Comparison of ENCODE assay signal across 18 cellular contexts in the genomic region with DNA sequence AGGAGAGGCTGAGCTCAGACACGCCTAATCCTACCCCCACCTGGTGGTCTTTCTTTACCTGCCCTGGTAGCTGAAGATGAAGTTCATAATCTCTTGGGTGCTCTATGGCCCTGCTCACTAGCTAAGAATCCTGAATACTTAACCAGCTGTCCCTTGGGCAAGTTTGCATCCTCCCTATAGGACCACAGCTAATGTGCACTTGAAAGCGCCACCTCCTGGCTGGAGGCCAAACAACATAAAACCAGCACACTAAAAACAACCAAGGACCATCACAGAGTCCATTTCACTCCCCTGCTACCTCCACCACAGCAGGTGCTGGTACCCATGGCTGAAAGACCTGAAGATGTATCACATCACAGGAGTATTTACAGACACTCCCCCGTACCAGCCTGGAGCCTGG.
DNase-seq lines count a peak whose midpoint lies in the region; ATAC-seq, FAIRE-seq and TF ChIP-seq lines count a peak whose summit lies in the region.
"Had no signal": no experiment of that assay in that cellular context is flagged by ENCODE, and none has a peak within 500 bp of the region (broad histone marks: within the 10 kb centered on the region; RNA-seq: fewer than 3 reads in every experiment).

No MANE protein-coding gene starts in this region.

- H4K20me1 ChIP-seq in HepG2 (ENCODE audit: insufficient read depth, low read length) = no peaks in the 10 kb centered on the region
- H4K20me1 ChIP-seq: BLaER1 treated with 17β-estradiol and CSF1 and Interleukin-3, amounts not matched to agents 10 nM and 100 nM had no signal

- no peaks in the 10 kb centered on the region for H3K79me2 ChIP-seq in HepG2 (ENCODE audit: insufficient read depth, low read length)

- intact Hi-C loops in HepG2 (cut with micrococcal nuclease; ENCODE audit: unreplicated experiment) (no loop called here), right lobe of liver (cut with DNase I) (no loop called here), heart right ventricle (cut with DNase I) (no loop called here)

- no peaks in the 10 kb centered on the region for H3K36me3 ChIP-seq in HepG2 (replicated peaks in 1 of 2; ENCODE audit: control insufficient read depth in 1 of 2, insufficient read depth in 2 of 2, low read length in 2 of 2)
- no peaks in the 10 kb centered on the region for H3K36me3 ChIP-seq in right lobe of liver
- H3K36me3 ChIP-seq in WERI-Rb-1 = no peaks in the 10 kb centered on the region
- no peaks in the 10 kb centered on the region for H3K36me3 ChIP-seq in heart right ventricle
- H3K36me3 ChIP-seq: BLaER1 treated with 17β-estradiol and CSF1 and Interleukin-3, amounts not matched to agents 10 nM and 100 nM had no signal

- POLR2A ChIA-PET in HepG2 (lab: Yijun Ruan, JAX) = no interaction called here

- H3K27me3 ChIP-seq in HepG2 (ENCODE audit: control insufficient read depth in 1 of 2, insufficient read depth in 2 of 2, low read length in 2 of 2) = no peaks in the 10 kb centered on the region
- H3K27me3 ChIP-seq in right lobe of liver = no peaks in the 10 kb centered on the region
- peaks cover 27% of the 10 kb centered on the region for H3K27me3 ChIP-seq in WERI-Rb-1 (ENCODE audit: insufficient read depth, low read depth, severe bottlenecking)
- no peaks in the 10 kb centered on the region for H3K27me3 ChIP-seq in heart right ventricle
- H3K27me3 ChIP-seq: BLaER1 treated with 17β-estradiol and CSF1 and Interleukin-3, amounts not matched to agents 10 nM and 100 nM had no signal

- no peak overlapping the region for H3K27ac Mint-ChIP-seq in progenitor cell of endocrine pancreas
- H3K27ac Mint-ChIP-seq: nephron progenitor cell had no signal

- CTCF ChIA-PET in HepG2 (lab: Yijun Ruan, JAX; ENCODE audit: low intra/inter-chr PET ratio, low total read pairs) = interaction anchor here (0.8 kb wide), 1 partner anchor 425 kb away, joined by 3 read pairs; no protein-coding TSS in a partner anchor

- no peaks in the 10 kb centered on the region for H3K4me1 Mint-ChIP-seq in progenitor cell of endocrine pancreas (ENCODE audit: low read depth)
- H3K4me1 Mint-ChIP-seq: nephron progenitor cell had no signal

- no peak for TF ChIP-seq EP300 in HepG2 (IDR thresholded peaks at IDR 0.05; ENCODE audit: low read depth in 2 of 2, low read length in 2 of 2)
- TF ChIP-seq EP300 in HepG2 (CRISPR knock-in tag; IDR thresholded peaks at IDR 0.05; ENCODE audit: borderline replicate concordance) = no peak

- H3K4me3 ChIP-seq in HepG2 (replicated peaks in 1 of 3; ENCODE audit: insufficient read depth in 1 of 3, low read depth in 2 of 3, low read length in 3 of 3) (no peak overlapping the region), right lobe of liver (no peak overlapping the region), WERI-Rb-1 (ENCODE audit: low read depth, low read length) (no peak overlapping the region), heart right ventricle (no peak overlapping the region)
- H3K4me3 ChIP-seq: BLaER1 treated with 17β-estradiol and CSF1 and Interleukin-3, amounts not matched to agents 10 nM and 100 nM; lung had no signal

- H2AFZ ChIP-seq in HepG2 (ENCODE audit: low read length) = no peak overlapping the region

- H3K9me3 Mint-ChIP-seq in progenitor cell of endocrine pancreas (ENCODE audit: low read depth) = peaks cover 37% of the 10 kb centered on the region

- no peak for DNase-seq in HepG2 (ENCODE audit: low spot score)
- DNase-seq in right lobe of liver = no peak
- no peak for DNase-seq in GM18507 (ENCODE audit: extremely low spot score, insufficient read length, low read depth)
- peak; percentile 26 for DNase-seq in WERI-Rb-1
- no peak for DNase-seq in progenitor cell of endocrine pancreas (ENCODE audit: low spot score, unreplicated experiment)
- no peak for DNase-seq in heart right ventricle
- DNase-seq in SK-N-DZ (ENCODE audit: low spot score) = no peak
- DNase-seq in NCI-H2081 (lab: John Stamatoyannopoulos, UW) = no peak
- DNase-seq: activated T-cell treated with anti-CD3 and anti-CD28 coated beads, Interleukin-2, amount 50 U/mL, for 1 hour; GF-D8; NCI-H1436; NCI-H524 treated with DMSO at 0.1 percent for 48 hours; nephron progenitor cell; substantia nigra had no signal

- no TSS peak for BruUV-seq in HepG2 (replicated peaks; lab: Mats Ljungman, UMichigan)

- ATAC-seq in HepG2 (no peak), right lobe of liver (no peak), heart right ventricle (no peak)
- ATAC-seq: sciatic nerve had no signal

- no peak for TF ChIP-seq RAD21 in HepG2 (CRISPR knock-in tag; IDR thresholded peaks at IDR 0.05)

- H3K27ac ChIP-seq in HepG2 (ENCODE audit: extremely low read length, insufficient read depth, low read length) = no peak overlapping the region
- no peak overlapping the region for H3K27ac ChIP-seq in right lobe of liver
- H3K27ac ChIP-seq in WERI-Rb-1 = no peak overlapping the region
- H3K27ac ChIP-seq in heart right ventricle = no peak overlapping the region
- H3K27ac ChIP-seq: BLaER1 treated with 17β-estradiol and CSF1 and Interleukin-3, amounts not matched to agents 10 nM and 100 nM had no signal

- WGBS in HepG2 (ENCODE audit: low lambda C conversion rate) = 23% methylated on average over 3 of the region's 3 CpGs
- WGBS in right lobe of liver (ENCODE audit: insufficient coverage, low coverage, low lambda C conversion rate, missing lambda C conversion rate) = 73% methylated on average over 2 of the region's 3 CpGs
- 86 to 87% methylated on average over 3 of the region's 3 CpGs for WGBS in heart right ventricle, 2 donors

- no peak for FAIRE-seq in HepG2 (lab: Jason Lieb, UNC)
- peak; percentile 21 for FAIRE-seq in GM18507 (lab: Jason Lieb, UNC)
- FAIRE-seq: colon had no signal

- H3K36me3 Mint-ChIP-seq in progenitor cell of endocrine pancreas (ENCODE audit: insufficient read depth) = no peaks in the 10 kb centered on the region

- no peak overlapping the region for H3K4me3 Mint-ChIP-seq in progenitor cell of endocrine pancreas (ENCODE audit: low read depth)
- H3K4me3 Mint-ChIP-seq: nephron progenitor cell had no signal

- no peak for TF ChIP-seq POLR2A in HepG2 (IDR thresholded peaks at IDR 0.05; ENCODE audit: insufficient read depth in 1 of 2, low read depth in 2 of 2, low read length in 2 of 2)
- no peak for TF ChIP-seq POLR2A in right lobe of liver (IDR thresholded peaks at IDR 0.05)

- H3K9me3 ChIP-seq in HepG2 (ENCODE audit: low read length) (peaks cover 60% of the 10 kb centered on the region), right lobe of liver (peaks cover 0 to 4% (median 0%) of the 10 kb centered on the region in 4 donors), WERI-Rb-1 (ENCODE audit: severe bottlenecking) (no peaks in the 10 kb centered on the region), heart right ventricle (peaks cover 0 to 44% (median 17%) of the 10 kb centered on the region in 11 donors)

- H3K9ac ChIP-seq in HepG2 (ENCODE audit: insufficient read depth, low read depth, low read length) = no peak overlapping the region
- H3K9ac ChIP-seq: BLaER1 treated with 17β-estradiol and CSF1 and Interleukin-3, amounts not matched to agents 10 nM and 100 nM had no signal

- H3K4me1 ChIP-seq in HepG2 (ENCODE audit: insufficient read depth, low read length) (no peaks in the 10 kb centered on the region), right lobe of liver (no peaks in the 10 kb centered on the region), heart right ventricle (no peaks in the 10 kb centered on the region)
- H3K4me1 ChIP-seq: BLaER1 treated with 17β-estradiol and CSF1 and Interleukin-3, amounts not matched to agents 10 nM and 100 nM had no signal

- H3K27me3 Mint-ChIP-seq in progenitor cell of endocrine pancreas = no peaks in the 10 kb centered on the region

- no peak overlapping the region for H3K4me2 ChIP-seq in HepG2 (ENCODE audit: low read depth, low read length)
- H3K4me2 ChIP-seq: BLaER1 treated with 17β-estradiol and CSF1 and Interleukin-3, amounts not matched to agents 10 nM and 100 nM had no signal

- TF ChIP-seq CTCF in HepG2 (CRISPR knock-in tag; IDR thresholded peaks at IDR 0.05) = 0 out of 2 replicates have a peak, but pooled peaks have one; percentile 26
- TF ChIP-seq CTCF in right lobe of liver (IDR thresholded peaks at IDR 0.05) = no peak
- peak; percentile 34; the same call in 1 of the 2 replicates for TF ChIP-seq CTCF in WERI-Rb-1 (IDR thresholded peaks at IDR 0.05; ENCODE audit: low read depth, low read length)
- TF ChIP-seq CTCF in progenitor cell of endocrine pancreas (IDR thresholded peaks at IDR 0.05; ENCODE audit: unreplicated experiment) = peak; percentile 10
- no peak for TF ChIP-seq CTCF in heart right ventricle (IDR thresholded peaks at IDR 0.05)

- in situ Hi-C loops in HepG2 (cut with HindIII; ENCODE audit: extremely low pct_ligation_motif_present, low pct_unique_long_range_greater_than_20kb) = loop anchor here (10.0 kb wide), 1 partner anchor 58 kb away; no protein-coding TSS in a partner anchor

TF ChIP-seq in HepG2, 621 proteins besides CTCF, POLR2A, EP300 and RAD21:
- TF ChIP-seq SMC3 (IDR thresholded peaks at IDR 0.05; ENCODE audit: low read length) = 0 out of 2 replicates have a peak, but pooled peaks have one; percentile 14
- TF ChIP-seq FOXA3 (CRISPR knock-in tag; IDR thresholded peaks at IDR 0.05) = no peak
- no peak for TF ChIP-seq AGO1 (IDR thresholded peaks at IDR 0.05; ENCODE audit: low read depth, low read length, poor library complexity, severe bottlenecking)
- TF ChIP-seq, protein P1, sequence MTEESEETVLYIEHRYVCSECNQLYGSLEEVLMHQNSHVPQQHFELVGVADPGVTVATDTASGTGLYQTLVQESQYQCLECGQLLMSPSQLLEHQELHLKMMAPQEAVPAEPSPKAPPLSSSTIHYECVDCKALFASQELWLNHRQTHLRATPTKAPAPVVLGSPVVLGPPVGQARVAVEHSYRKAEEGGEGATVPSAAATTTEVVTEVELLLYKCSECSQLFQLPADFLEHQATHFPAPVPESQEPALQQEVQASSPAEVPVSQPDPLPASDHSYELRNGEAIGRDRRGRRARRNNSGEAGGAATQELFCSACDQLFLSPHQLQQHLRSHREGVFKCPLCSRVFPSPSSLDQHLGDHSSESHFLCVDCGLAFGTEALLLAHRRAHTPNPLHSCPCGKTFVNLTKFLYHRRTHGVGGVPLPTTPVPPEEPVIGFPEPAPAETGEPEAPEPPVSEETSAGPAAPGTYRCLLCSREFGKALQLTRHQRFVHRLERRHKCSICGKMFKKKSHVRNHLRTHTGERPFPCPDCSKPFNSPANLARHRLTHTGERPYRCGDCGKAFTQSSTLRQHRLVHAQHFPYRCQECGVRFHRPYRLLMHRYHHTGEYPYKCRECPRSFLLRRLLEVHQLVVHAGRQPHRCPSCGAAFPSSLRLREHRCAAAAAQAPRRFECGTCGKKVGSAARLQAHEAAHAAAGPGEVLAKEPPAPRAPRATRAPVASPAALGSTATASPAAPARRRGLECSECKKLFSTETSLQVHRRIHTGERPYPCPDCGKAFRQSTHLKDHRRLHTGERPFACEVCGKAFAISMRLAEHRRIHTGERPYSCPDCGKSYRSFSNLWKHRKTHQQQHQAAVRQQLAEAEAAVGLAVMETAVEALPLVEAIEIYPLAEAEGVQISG (CRISPR knock-in tag; IDR thresholded peaks at IDR 0.05) = peak; percentile 75

Comparison
In these comparisons a context has a peak if more than half of its experiments do, and no peak if none do; other contexts are left out.
1. CTCF ChIP-seq: peak in HepG2 (single experiment), WERI-Rb-1 (single experiment) and progenitor cell of endocrine pancreas (single experiment); none in right lobe of liver (0 of 4) and heart right ventricle (0 of 9).